ENCODE assay signal across 11 cellular contexts in the genomic region with DNA sequence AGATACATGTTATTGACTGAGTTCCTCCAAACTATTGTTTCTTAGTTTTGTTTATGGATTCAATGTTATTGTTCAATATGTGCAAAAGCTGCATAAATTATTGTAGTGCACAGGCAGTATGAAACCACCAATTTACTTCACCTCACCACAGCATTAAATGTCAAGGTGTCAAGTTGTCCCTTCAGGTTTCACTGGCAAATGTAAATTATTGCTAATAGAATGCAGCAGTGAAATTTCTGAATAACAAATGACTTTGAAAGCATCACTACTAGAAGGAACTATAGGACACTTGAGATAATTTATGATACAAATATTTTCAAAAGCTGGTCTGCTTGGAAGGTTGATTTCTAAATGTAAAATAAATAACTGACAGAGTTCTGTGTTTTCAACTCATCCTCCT.
"Had no signal": no experiment of that assay in that cellular context is flagged by ENCODE, and none has a peak within 500 bp of the region (broad histone marks: within the 10 kb centered on the region; RNA-seq: fewer than 3 reads in every experiment).

No MANE protein-coding gene starts in this region.

- ATAC-seq: activated naive CD4-positive, alpha-beta T cell treated with anti-CD3 and anti-CD28 coated beads, Interleukin-2, amount 50 U/mL, for 72 hours; activated naive CD8-positive, alpha-beta T cell treated with anti-CD3 and anti-CD28 coated beads, Interleukin-2, amount 50 U/mL, for 24 hours; activated T-cell treated with anti-CD3 and anti-CD28 coated beads, Interleukin-2, amount 50 U/mL, for 4 hours; activated T-cell treated with anti-CD3 and anti-CD28 coated beads, Interleukin-2, amount 50 U/mL, for 72 hours; activated T-helper 17 cell treated with anti-CD3 and anti-CD28 coated beads, Interleukin-2, amount 50 U/mL, for 72 hours; body of pancreas had no signal

- H3K36me3 ChIP-seq: adrenal gland, ascending aorta, brain microvascular endothelial cell, breast epithelium, cardiac muscle cell had no signal

- H3K9me3 ChIP-seq: adrenal gland, ascending aorta, body of pancreas, breast epithelium had no signal

- H3K27me3 ChIP-seq: adrenal gland, ascending aorta, body of pancreas, brain microvascular endothelial cell, breast epithelium, cardiac muscle cell had no signal

- H3K27ac ChIP-seq: adrenal gland, ascending aorta, body of pancreas, brain microvascular endothelial cell, breast epithelium, cardiac muscle cell had no signal

- H3K4me3 ChIP-seq: adrenal gland, ascending aorta, body of pancreas, breast epithelium, cardiac muscle cell had no signal
